Comparison of ENCODE assay signal across 9 cellular contexts in the genomic region with DNA sequence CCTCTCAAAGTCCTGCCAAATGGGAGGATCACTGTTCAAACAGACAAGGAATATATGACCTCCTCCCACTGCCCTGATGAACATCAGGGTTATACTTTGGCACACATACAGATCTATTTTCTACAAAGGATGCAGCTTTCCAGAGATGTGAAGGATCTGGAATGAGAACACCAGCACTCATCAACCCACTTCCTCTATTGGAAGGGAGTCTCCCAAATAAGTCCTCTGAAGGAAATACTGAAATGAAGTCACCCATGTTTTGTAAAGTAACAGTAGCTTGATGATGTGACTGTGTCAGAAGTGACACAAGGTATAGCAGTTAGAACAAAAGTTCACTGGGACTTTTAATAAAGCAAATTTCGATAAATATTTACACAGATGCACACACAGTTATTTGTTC.
DNase-seq lines count a peak whose midpoint lies in the region; ATAC-seq and TF ChIP-seq lines count a peak whose summit lies in the region.
"Had no signal": no experiment of that assay in that cellular context is flagged by ENCODE, and none has a peak within 500 bp of the region (broad histone marks: within the 10 kb centered on the region; RNA-seq: fewer than 3 reads in every experiment).

No MANE protein-coding gene starts in this region.

- TF ChIP-seq CTCF in breast epithelium (IDR thresholded peaks at IDR 0.05) = no peak
- no peak for TF ChIP-seq CTCF in lower lobe of right lung (IDR thresholded peaks at IDR 0.05)

- ATAC-seq in Right ventricle myocardium inferior (peak; percentile 66), lower lobe of right lung (peak; percentile 54 to 72), aorta (ENCODE audit: low FRiP score) (peak; percentile 36), HG02970 (IDR thresholded peaks at IDR 0.05; ENCODE audit: low FRiP score, unreplicated experiment) (no peak), HG03469 (IDR thresholded peaks at IDR 0.05; ENCODE audit: unreplicated experiment) (no peak)

- H3K27me3 ChIP-seq in breast epithelium (no peaks in the 10 kb centered on the region), lower lobe of right lung (ENCODE audit: low read depth) (no peaks in the 10 kb centered on the region), aorta (ENCODE audit: control insufficient read depth in 1 of 2, insufficient read depth in 2 of 2, low read length in 1 of 2) (no peaks in the 10 kb centered on the region)

- H3K36me3 ChIP-seq in breast epithelium = no peaks in the 10 kb centered on the region
- peaks cover 15% of the 10 kb centered on the region for H3K36me3 ChIP-seq in lower lobe of right lung
- H3K36me3 ChIP-seq in aorta (ENCODE audit: control insufficient read depth in 1 of 2, insufficient read depth in 2 of 2, low read length in 1 of 2) = no peaks in the 10 kb centered on the region

- intact Hi-C loops in Right ventricle myocardium inferior (cut with DNase I) (loop anchor here (5.0 kb wide), 1 partner anchor 89 kb away; no protein-coding TSS in a partner anchor), cardiac septum (cut with DNase I) (loop anchor here (5.0 kb wide), 1 partner anchor 89 kb away; no protein-coding TSS in a partner anchor), breast epithelium (cut with DNase I; ENCODE audit: low total_unique reads) (no loop called here), lower lobe of right lung (cut with DNase I) (no loop called here), aorta (cut with DNase I) (no loop called here)

- H3K4me1 ChIP-seq in breast epithelium = peaks cover 3 to 23% of the 10 kb centered on the region in 2 donors
- peaks cover 68% of the 10 kb centered on the region for H3K4me1 ChIP-seq in lower lobe of right lung
- peaks cover 8 to 13% of the 10 kb centered on the region in 2 donors for H3K4me1 ChIP-seq in aorta (ENCODE audit: control insufficient read depth in 1 of 2, insufficient read depth in 2 of 2, low read length in 2 of 2)

- peak overlapping the region; percentile 60 to 75 for H3K27ac ChIP-seq in breast epithelium
- H3K27ac ChIP-seq in lower lobe of right lung = peak overlapping the region; percentile 64
- no peak overlapping the region for H3K27ac ChIP-seq in aorta (ENCODE audit: low read depth in 1 of 2, low read length in 2 of 2)

- DNase-seq in Right ventricle myocardium inferior (ENCODE audit: missing footprints) = no peak
- DNase-seq in cardiac septum (ENCODE audit: low spot score) = no peak
- no peak for DNase-seq in breast epithelium (ENCODE audit: low spot score in 2 of 2)
- no peak for DNase-seq in lower lobe of right lung
- no peak for DNase-seq in aorta
- no peak for DNase-seq in NCI-H1048 (lab: John Stamatoyannopoulos, UW)
- DNase-seq: stimulated activated CD4-positive, alpha-beta T cell treated with anti-CD3 and anti-CD28 coated beads, Interleukin-2, amount 100 ng/mL, for 48 hours had no signal

- 68 to 73% methylated on average over 1 of the region's 1 CpG for WGBS in aorta, 2 donors

- TF ChIP-seq POLR2A in breast epithelium (IDR thresholded peaks at IDR 0.05) = no peak

- H3K4me3 ChIP-seq in breast epithelium (no peak overlapping the region), lower lobe of right lung (no peak overlapping the region), aorta (ENCODE audit: low read length in 2 of 2) (no peak overlapping the region)

- H3K9me3 ChIP-seq in breast epithelium = no peaks in the 10 kb centered on the region
- H3K9me3 ChIP-seq in lower lobe of right lung = no peaks in the 10 kb centered on the region
- H3K9me3 ChIP-seq in aorta (ENCODE audit: control insufficient read depth, low read length) = no peaks in the 10 kb centered on the region

Comparison
In these comparisons a context has a peak if more than half of its experiments do, and no peak if none do; other contexts are left out.
1. ATAC-seq: peak in Right ventricle myocardium inferior (single experiment), lower lobe of right lung (2 of 2) and aorta (single experiment); none in HG02970 (single experiment) and HG03469 (single experiment).
2. H3K27ac ChIP-seq: peak in breast epithelium (2 of 2) and lower lobe of right lung (single experiment); none in aorta (0 of 2).
3. intact Hi-C loops: an anchor here in Right ventricle myocardium inferior (5.0 kb wide) and cardiac septum (5.0 kb wide); none called in breast epithelium, lower lobe of right lung and aorta.